14 cellular contexts compared by ENCODE assay signal in genomic region chr9:69674112-69674511, GRCh38. TPM values are rescaled to one million over a fixed set of nuclear protein-coding genes. Genes with fewer than 3 reads are reported as not detected.
DNase-seq lines count a peak whose midpoint lies in the region; ATAC-seq and TF ChIP-seq lines count a peak whose summit lies in the region.
"Had no signal": no experiment of that assay in that cellular context is flagged by ENCODE, and none has a peak within 500 bp of the region (broad histone marks: within the 10 kb centered on the region; RNA-seq: fewer than 3 reads in every experiment).

No MANE protein-coding gene starts in this region.

- DNase-seq in DMS79 (lab: John Stamatoyannopoulos, UW) (peak; percentile 56), PC-3 (peak; percentile 45), iPS-NIHi11 (ENCODE audit: low spot score) (peak; percentile 32), EL (no peak)
- DNase-seq in activated CD4-positive, alpha-beta memory T cell treated with anti-CD3 and anti-CD28 coated beads, Interleukin-2, amount 10 ng/mL, durations not matched to agents 7 days and 5 days = no peak
- DNase-seq: activated CD4-positive, alpha-beta T cell treated with anti-CD3 and anti-CD28 coated beads, Interleukin-2, amount 50 U/mL, for 1 hour; activated naive CD8-positive, alpha-beta T cell treated with anti-CD3 and anti-CD28 coated beads, Interleukin-2, amount 10 ng/mL, durations not matched to agents 7 days and 5 days; dorsolateral prefrontal cortex; naive B cell; NCI-H2227 treated with DMSO at 0.1 percent for 48 hours; stimulated activated naive B cell treated with anti-CD40 and anti-IgM and Interleukin-4, amounts not matched to agents 10 μg/mL and 1 μg/mL and 100 μg/mL, for 72 hours had no signal

- H3K4me3 ChIP-seq in BLaER1 treated with 17β-estradiol and CSF1 and Interleukin-3, amounts not matched to agents 10 nM and 100 nM = no peak overlapping the region
- peak overlapping the region; percentile 27; the same call in 1 of the 2 replicates for H3K4me3 ChIP-seq in PC-3 (ENCODE audit: low read length)
- H3K4me3 ChIP-seq: SK-N-MC had no signal

- H3K27me3 Mint-ChIP-seq in activated CD4-positive, alpha-beta memory T cell treated with anti-CD3 and anti-CD28 coated beads, Interleukin-2, amount 10 ng/mL, durations not matched to agents 7 days and 5 days = peaks cover 33% of the 10 kb centered on the region

- peaks cover 23 to 55% (median 38%) of the 10 kb centered on the region in 10 experiments for H3K4me1 ChIP-seq in BLaER1 treated with 17β-estradiol and CSF1 and Interleukin-3, amounts not matched to agents 10 nM and 100 nM
- peaks cover 20% of the 10 kb centered on the region for H3K4me1 ChIP-seq in PC-3 (ENCODE audit: insufficient read depth, low read length)

- H3K9me3 ChIP-seq in BLaER1 treated with 17β-estradiol and CSF1 and Interleukin-3, amounts not matched to agents 10 nM and 100 nM (replicated peaks in 1 of 11) = no peaks in the 10 kb centered on the region
- no peaks in the 10 kb centered on the region for H3K9me3 ChIP-seq in PC-3 (ENCODE audit: low read length)

- no peaks in the 10 kb centered on the region for H3K9me3 Mint-ChIP-seq in activated CD4-positive, alpha-beta memory T cell treated with anti-CD3 and anti-CD28 coated beads, Interleukin-2, amount 10 ng/mL, durations not matched to agents 7 days and 5 days
- H3K9me3 Mint-ChIP-seq: activated naive CD8-positive, alpha-beta T cell treated with anti-CD3 and anti-CD28 coated beads, Interleukin-2, amount 10 ng/mL, durations not matched to agents 7 days and 5 days; naive B cell; stimulated activated naive B cell treated with anti-CD40 and anti-IgM and Interleukin-4, amounts not matched to agents 10 μg/mL and 1 μg/mL and 100 μg/mL, for 72 hours had no signal

- H3K36me3 ChIP-seq in BLaER1 treated with 17β-estradiol and CSF1 and Interleukin-3, amounts not matched to agents 10 nM and 100 nM = no peaks in the 10 kb centered on the region
- H3K36me3 ChIP-seq in PC-3 (ENCODE audit: low read depth, low read length) = no peaks in the 10 kb centered on the region

- no TSS peak for BruUV-seq in PC-3 (replicated peaks; lab: Mats Ljungman, UMichigan)

- no peaks in the 10 kb centered on the region for H3K27me3 ChIP-seq in BLaER1 treated with 17β-estradiol and CSF1 and Interleukin-3, amounts not matched to agents 10 nM and 100 nM
- peaks cover 4% of the 10 kb centered on the region; the same call in 1 of the 2 replicates for H3K27me3 ChIP-seq in PC-3 (ENCODE audit: low read length)
- H3K27me3 ChIP-seq: dorsolateral prefrontal cortex had no signal

- H3K79me2 ChIP-seq in PC-3 (ENCODE audit: low read length) = no peaks in the 10 kb centered on the region

- H3K4me3 Mint-ChIP-seq in activated CD4-positive, alpha-beta memory T cell treated with anti-CD3 and anti-CD28 coated beads, Interleukin-2, amount 10 ng/mL, durations not matched to agents 7 days and 5 days = no peak overlapping the region
- H3K4me3 Mint-ChIP-seq: stimulated activated naive B cell treated with anti-CD40 and anti-IgM and Interleukin-4, amounts not matched to agents 10 μg/mL and 1 μg/mL and 100 μg/mL, for 72 hours had no signal

- H3K27ac ChIP-seq in BLaER1 treated with 17β-estradiol and CSF1 and Interleukin-3, amounts not matched to agents 10 nM and 100 nM = no peak overlapping the region
- H3K27ac ChIP-seq in PC-3 (ENCODE audit: low read length) = no peak overlapping the region
- H3K27ac ChIP-seq: SK-N-MC had no signal

- ATAC-seq in PC-3 = no peak
- no peak for ATAC-seq in GM21723 (IDR thresholded peaks at IDR 0.05; ENCODE audit: unreplicated experiment)
- ATAC-seq: stimulated activated naive B cell treated with anti-CD40 and anti-IgM and Interleukin-4, amounts not matched to agents 10 μg/mL and 1 μg/mL and 100 μg/mL, for 72 hours had no signal

- CTCF ChIA-PET in PC-3 (lab: Charles Lee) = no interaction called here
- CTCF ChIA-PET in activated CD4-positive, alpha-beta memory T cell treated with anti-CD3 and anti-CD28 coated beads, Interleukin-2, amount 10 ng/mL, durations not matched to agents 7 days and 5 days (lab: Charles Lee) = interaction anchor here (0.7 to 2.7 kb wide), 10 partner anchors 10 to 257 kb away, joined by 3 to 21 read pairs (median 4); no protein-coding TSS in a partner anchor

- H2AFZ ChIP-seq in PC-3 (ENCODE audit: low read length) = peak overlapping the region; percentile 63; the same call in 1 of the 2 replicates

- H3K36me3 Mint-ChIP-seq in activated CD4-positive, alpha-beta memory T cell treated with anti-CD3 and anti-CD28 coated beads, Interleukin-2, amount 10 ng/mL, durations not matched to agents 7 days and 5 days (ENCODE audit: low read depth) = no peaks in the 10 kb centered on the region
- H3K36me3 Mint-ChIP-seq: activated naive CD8-positive, alpha-beta T cell treated with anti-CD3 and anti-CD28 coated beads, Interleukin-2, amount 10 ng/mL, durations not matched to agents 7 days and 5 days; naive B cell had no signal

- no peaks in the 10 kb centered on the region for H3F3A ChIP-seq in PC-3 (ENCODE audit: low read length, unreplicated experiment)

- no peak overlapping the region for H3K9ac ChIP-seq in BLaER1 treated with 17β-estradiol and CSF1 and Interleukin-3, amounts not matched to agents 10 nM and 100 nM
- H3K9ac ChIP-seq in PC-3 (ENCODE audit: low read length) = no peak overlapping the region

- no peaks in the 10 kb centered on the region for H4K20me1 ChIP-seq in BLaER1 treated with 17β-estradiol and CSF1 and Interleukin-3, amounts not matched to agents 10 nM and 100 nM
- H4K20me1 ChIP-seq in PC-3 (ENCODE audit: low read length) = no peaks in the 10 kb centered on the region

- TF ChIP-seq CTCF in PC-3 (conservative IDR thresholded peaks at IDR 0.05; ENCODE audit: low read depth, low read length) = peak; percentile 30; the same call in 1 of the 2 replicates

- H3K9me2 ChIP-seq in PC-3 (replicated peaks; ENCODE audit: low read length) = no peaks in the 10 kb centered on the region

- H3K4me1 Mint-ChIP-seq in activated CD4-positive, alpha-beta memory T cell treated with anti-CD3 and anti-CD28 coated beads, Interleukin-2, amount 10 ng/mL, durations not matched to agents 7 days and 5 days = peaks cover 17% of the 10 kb centered on the region

- H3K4me2 ChIP-seq in BLaER1 treated with 17β-estradiol and CSF1 and Interleukin-3, amounts not matched to agents 10 nM and 100 nM = peak overlapping the region in 8 of 11 experiments; percentile 1 to 98 (median 94); a peak in 15 of 22 replicates
- H3K4me2 ChIP-seq in PC-3 (ENCODE audit: low read length) = peak overlapping the region; percentile 63

- intact Hi-C loops in PC-3 (cut with micrococcal nuclease) = loop anchor here (10.0 kb wide), 3 partner anchors 81 to 261 kb away; no protein-coding TSS in a partner anchor

- POLR2A ChIA-PET in PC-3 (lab: Charles Lee; ENCODE audit: unreplicated experiment) = no interaction called here
- POLR2A ChIA-PET in activated CD4-positive, alpha-beta memory T cell treated with anti-CD3 and anti-CD28 coated beads, Interleukin-2, amount 10 ng/mL, durations not matched to agents 7 days and 5 days (lab: Charles Lee) = no interaction called here

- no peak overlapping the region for H3K27ac Mint-ChIP-seq in activated CD4-positive, alpha-beta memory T cell treated with anti-CD3 and anti-CD28 coated beads, Interleukin-2, amount 10 ng/mL, durations not matched to agents 7 days and 5 days
- H3K27ac Mint-ChIP-seq: activated naive CD8-positive, alpha-beta T cell treated with anti-CD3 and anti-CD28 coated beads, Interleukin-2, amount 10 ng/mL, durations not matched to agents 7 days and 5 days; naive B cell; stimulated activated naive B cell treated with anti-CD40 and anti-IgM and Interleukin-4, amounts not matched to agents 10 μg/mL and 1 μg/mL and 100 μg/mL, for 72 hours had no signal

RNA-seq across cellular contexts. Expression of gene APBA1, which starts 1.9 kb away (rescaled TPM):
- 0.06 and 0.07 TPM in 2 replicates for total RNA-seq in PC-3 (2014; rRNA removed)
- 1 to 10 TPM; 6.2 to 7.8 TPM for total RNA-seq in activated CD4-positive, alpha-beta memory T cell treated with anti-CD3 and anti-CD28 coated beads, Interleukin-2, amount 10 ng/mL, durations not matched to agents 7 days and 5 days

Comparison
In these comparisons a context has a peak if more than half of its experiments do, and no peak if none do; other contexts are left out.
1. DNase-seq: peak in DMS79 (single experiment), PC-3 (single experiment) and iPS-NIHi11 (single experiment); none in activated CD4-positive, alpha-beta memory T cell treated with anti-CD3 and anti-CD28 coated beads, Interleukin-2, amount 10 ng/mL, durations not matched to agents 7 days and 5 days (single experiment) and EL (single experiment).